Comparison of ENCODE assay signal across 1 cellular context in genomic region chr1:79695133-79695532, GRCh38.
TF ChIP-seq lines count a peak whose summit lies in the region.

No MANE protein-coding gene starts in this region.

TF ChIP-seq in GM23338, 12 proteins besides CTCF, POLR2A, EP300 and RAD21 (continued from another document):
- TF ChIP-seq REST (IDR thresholded peaks at IDR 0.05; ENCODE audit: unreplicated experiment): no peak
